1 cellular context compared by ENCODE assay signal in the genomic region with DNA sequence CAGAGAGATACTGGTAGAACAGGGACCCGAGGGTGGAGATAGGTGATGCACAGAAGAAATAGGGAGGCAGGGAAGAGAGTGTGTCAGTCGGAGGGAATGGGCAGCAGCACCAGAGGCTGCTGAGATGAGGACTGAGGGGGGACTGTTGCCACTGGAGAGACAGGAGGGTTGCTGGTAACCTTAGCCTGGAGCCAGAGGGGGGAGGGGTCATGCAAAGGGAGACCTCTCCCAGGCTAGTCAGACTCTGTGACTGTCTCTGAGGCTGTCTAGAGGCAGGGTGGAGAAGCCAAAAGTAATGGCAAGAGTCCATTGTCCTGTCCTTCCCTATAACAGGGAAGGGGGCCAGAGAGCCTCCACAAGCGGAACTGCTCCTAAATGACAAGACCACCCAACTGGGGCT.
TF ChIP-seq lines count a peak whose summit lies in the region.

No MANE protein-coding gene starts in this region.

TF ChIP-seq in H1, 55 proteins besides CTCF, POLR2A, EP300 and RAD21:
- no peak for TF ChIP-seq BCL11A (IDR thresholded peaks at IDR 0.05; ENCODE audit: low read depth in 2 of 2, low read length in 2 of 2)
- TF ChIP-seq, protein P1, sequence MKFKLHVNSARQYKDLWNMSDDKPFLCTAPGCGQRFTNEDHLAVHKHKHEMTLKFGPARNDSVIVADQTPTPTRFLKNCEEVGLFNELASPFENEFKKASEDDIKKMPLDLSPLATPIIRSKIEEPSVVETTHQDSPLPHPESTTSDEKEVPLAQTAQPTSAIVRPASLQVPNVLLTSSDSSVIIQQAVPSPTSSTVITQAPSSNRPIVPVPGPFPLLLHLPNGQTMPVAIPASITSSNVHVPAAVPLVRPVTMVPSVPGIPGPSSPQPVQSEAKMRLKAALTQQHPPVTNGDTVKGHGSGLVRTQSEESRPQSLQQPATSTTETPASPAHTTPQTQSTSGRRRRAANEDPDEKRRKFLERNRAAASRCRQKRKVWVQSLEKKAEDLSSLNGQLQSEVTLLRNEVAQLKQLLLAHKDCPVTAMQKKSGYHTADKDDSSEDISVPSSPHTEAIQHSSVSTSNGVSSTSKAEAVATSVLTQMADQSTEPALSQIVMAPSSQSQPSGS (IDR thresholded peaks at IDR 0.05; ENCODE audit: low read length) = no peak
- no peak for TF ChIP-seq KDM1A (IDR thresholded peaks at IDR 0.05; ENCODE audit: borderline replicate concordance, low read length)
- TF ChIP-seq TAF1 (IDR thresholded peaks at IDR 0.05; ENCODE audit: low read depth, low read length) = no peak
- TF ChIP-seq, protein P2, sequence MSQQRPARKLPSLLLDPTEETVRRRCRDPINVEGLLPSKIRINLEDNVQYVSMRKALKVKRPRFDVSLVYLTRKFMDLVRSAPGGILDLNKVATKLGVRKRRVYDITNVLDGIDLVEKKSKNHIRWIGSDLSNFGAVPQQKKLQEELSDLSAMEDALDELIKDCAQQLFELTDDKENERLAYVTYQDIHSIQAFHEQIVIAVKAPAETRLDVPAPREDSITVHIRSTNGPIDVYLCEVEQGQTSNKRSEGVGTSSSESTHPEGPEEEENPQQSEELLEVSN (IDR thresholded peaks at IDR 0.05) = no peak
- no peak for TF ChIP-seq SP1 (IDR thresholded peaks at IDR 0.05; ENCODE audit: low read depth, low read length)
- no peak for TF ChIP-seq SAP30 (IDR thresholded peaks at IDR 0.05; ENCODE audit: insufficient read depth, insufficient replicate concordance, low read length)
- TF ChIP-seq PHF8 (conservative IDR thresholded peaks at IDR 0.05; ENCODE audit: low read depth, low read length) = no peak
- no peak for TF ChIP-seq SP4 (IDR thresholded peaks at IDR 0.05; ENCODE audit: low read length)
- TF ChIP-seq RNF2 (IDR thresholded peaks at IDR 0.05; ENCODE audit: borderline replicate concordance, low read depth, low read length, missing control alignments, poor library complexity, severe bottlenecking) = no peak
- TF ChIP-seq, protein P3, sequence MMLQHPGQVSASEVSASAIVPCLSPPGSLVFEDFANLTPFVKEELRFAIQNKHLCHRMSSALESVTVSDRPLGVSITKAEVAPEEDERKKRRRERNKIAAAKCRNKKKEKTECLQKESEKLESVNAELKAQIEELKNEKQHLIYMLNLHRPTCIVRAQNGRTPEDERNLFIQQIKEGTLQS (IDR thresholded peaks at IDR 0.05; ENCODE audit: insufficient read depth, low read depth, low read length) = no peak
- no peak for TF ChIP-seq TBP (IDR thresholded peaks at IDR 0.05; ENCODE audit: low read depth, low read length)
TF ChIP-seq in H1: peak in this region for 0.
